24 cellular contexts compared by ENCODE assay signal in genomic region chr16:12826559-12826958, GRCh38.
"Had no signal": no experiment of that assay in that cellular context is flagged by ENCODE, and none has a peak within 500 bp of the region (broad histone marks: within the 10 kb centered on the region; RNA-seq: fewer than 3 reads in every experiment).

No MANE protein-coding gene starts in this region.

- H3K9me3 Mint-ChIP-seq: activated naive CD4-positive, alpha-beta T cell treated with anti-CD3 and anti-CD28 coated beads, Interleukin-2, amount 50 U/mL, for 24 hours had no signal

- H3K36me3 Mint-ChIP-seq: activated naive CD4-positive, alpha-beta T cell treated with anti-CD3 and anti-CD28 coated beads, Interleukin-2, amount 50 U/mL, for 24 hours had no signal

- H3K4me3 Mint-ChIP-seq: activated CD4-positive, alpha-beta T cell treated with anti-CD3 and anti-CD28 coated beads, Interleukin-2, amount 10 ng/mL, durations not matched to agents 24 days and 14 days; activated naive CD4-positive, alpha-beta T cell treated with anti-CD3 and anti-CD28 coated beads, Interleukin-2, amount 50 U/mL, for 24 hours had no signal

- H3K27me3 ChIP-seq: SJCRH30 had no signal

- H3K4me3 ChIP-seq: SJCRH30 had no signal

- H3K27ac Mint-ChIP-seq: activated CD4-positive, alpha-beta T cell treated with anti-CD3 and anti-CD28 coated beads, Interleukin-2, amount 10 ng/mL, durations not matched to agents 24 days and 14 days; activated naive CD4-positive, alpha-beta T cell treated with anti-CD3 and anti-CD28 coated beads, Interleukin-2, amount 50 U/mL, for 24 hours had no signal

- H3K9ac ChIP-seq: SK-N-SH had no signal

- H3K27ac ChIP-seq: SJCRH30, VCaP had no signal

- ATAC-seq: Panc1, Right ventricle myocardium inferior had no signal

- H3K4me1 ChIP-seq: SJCRH30 had no signal

- H3K9me3 ChIP-seq: SJCRH30, SK-N-SH had no signal

- H3K36me3 ChIP-seq: SJCRH30 had no signal

- H3K4me1 Mint-ChIP-seq: activated CD4-positive, alpha-beta T cell treated with anti-CD3 and anti-CD28 coated beads, Interleukin-2, amount 10 ng/mL, durations not matched to agents 24 days and 14 days; activated naive CD4-positive, alpha-beta T cell treated with anti-CD3 and anti-CD28 coated beads, Interleukin-2, amount 50 U/mL, for 24 hours had no signal

- H3K4me2 ChIP-seq: SK-N-SH had no signal

- DNase-seq: activated CD4-positive, alpha-beta T cell treated with anti-CD3 and anti-CD28 coated beads, Interleukin-2, amount 10 ng/mL, durations not matched to agents 24 days and 14 days; activated CD4-positive, alpha-beta T cell treated with anti-CD3 and anti-CD28 coated beads, Interleukin-2, amount 50 U/mL, for 48 hours; activated gamma-delta T cell; activated T-cell treated with anti-CD3 and anti-CD28 coated beads for 4 hours; anterior cingulate cortex; caudate nucleus; MM.1S; NCI-H1105; NCI-H1436; NCI-H1694 treated with DMSO at 0.1 percent for 48 hours; NCI-H2029 treated with DMSO at 0.1 percent for 48 hours; NCI-H345; NCI-H510A; NCI-H69; NK-92 treated with Interleukin-12 subunit alpha and Interleukin-12 subunit beta, amount 100 ng/mL, for 24 hours; OCI-M1; RPMI8226; SJCRH30; SK-N-SH; T-helper 1 cell had no signal
